ENCODE assay signal across 12 cellular contexts in the genomic region with DNA sequence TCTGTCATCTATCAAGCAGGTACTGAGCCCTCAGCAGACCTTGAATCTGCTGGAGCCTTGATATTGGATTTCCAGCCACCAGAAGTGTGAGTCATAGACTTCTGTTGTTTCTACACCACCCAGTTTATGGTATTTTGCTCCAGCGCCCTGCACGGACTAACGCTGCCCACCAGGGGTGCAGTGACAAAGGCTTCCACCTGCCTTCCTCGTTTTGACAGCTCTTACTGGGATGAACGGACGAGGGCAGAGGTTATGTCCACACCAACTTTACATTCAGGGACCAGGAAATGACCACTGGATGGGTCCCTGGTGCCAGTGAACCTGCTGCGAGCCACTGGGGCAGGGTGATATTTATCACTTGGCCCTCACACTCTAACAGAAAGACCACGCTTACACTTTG.
DNase-seq lines count a peak whose midpoint lies in the region; ATAC-seq and TF ChIP-seq lines count a peak whose summit lies in the region.
"Had no signal": no experiment of that assay in that cellular context is flagged by ENCODE, and none has a peak within 500 bp of the region (broad histone marks: within the 10 kb centered on the region; RNA-seq: fewer than 3 reads in every experiment).

No MANE protein-coding gene starts in this region.

- H3K27ac ChIP-seq in Karpas-422 (ENCODE audit: low read length): no peak overlapping the region
- H3K27ac ChIP-seq: neutrophil had no signal

- peak; percentile 27 for DNase-seq in DMS153 (lab: John Stamatoyannopoulos, UW)
- DNase-seq in DMS153 treated with DMSO at 0.1 percent for 48 hours (lab: John Stamatoyannopoulos, UW; ENCODE audit: unreplicated experiment): no peak
- DNase-seq in Karpas-422: peak; percentile 59
- DNase-seq in SW480 (ENCODE audit: low spot score): peak; percentile 91
- no peak for DNase-seq in nephron progenitor cell
- no peak for DNase-seq in stimulated activated CD4-positive, alpha-beta T cell treated with anti-CD3 and anti-CD28 coated beads, Interleukin-1b, Interleukin-23, amount 100 ng/mL, for 48 hours
- no peak for DNase-seq in stimulated activated CD4-positive, alpha-beta T cell treated with anti-CD3 and anti-CD28 coated beads, Interleukin-15, amount 100 ng/mL, for 24 hours
- DNase-seq: 8988T; activated CD4-positive, alpha-beta T cell treated with anti-CD3 and anti-CD28 coated beads, Interleukin-2, amount 50 U/mL, for 1 hour; amygdala had no signal

- no peaks in the 10 kb centered on the region for H3K4me1 ChIP-seq in Karpas-422 (ENCODE audit: low read length)

- peaks cover 51% of the 10 kb centered on the region for H3K27me3 Mint-ChIP-seq in nephron progenitor cell (ENCODE audit: low read depth, poor library complexity)

- H3K9me3 ChIP-seq in Karpas-422 (ENCODE audit: low read length): no peaks in the 10 kb centered on the region
- H3K9me3 ChIP-seq: neutrophil had no signal

- peak; percentile 31 for TF ChIP-seq CTCF in nephron progenitor cell (IDR thresholded peaks at IDR 0.05)

- H3K9me3 Mint-ChIP-seq in nephron progenitor cell: no peaks in the 10 kb centered on the region

- H3K36me3 ChIP-seq in Karpas-422 (ENCODE audit: insufficient read depth, low read length): no peaks in the 10 kb centered on the region
- H3K36me3 ChIP-seq: neutrophil had no signal

- no peaks in the 10 kb centered on the region for H3K9me2 ChIP-seq in Karpas-422 (replicated peaks; ENCODE audit: insufficient read depth, low read length)

- no peak overlapping the region for H3K4me2 ChIP-seq in Karpas-422 (ENCODE audit: low read depth, low read length, poor library complexity, severe bottlenecking)

- H3K4me3 ChIP-seq in Karpas-422 (ENCODE audit: low read length): no peak overlapping the region

- H3K4me3 Mint-ChIP-seq in nephron progenitor cell: no peak overlapping the region

- no peak overlapping the region for H2AFZ ChIP-seq in Karpas-422 (ENCODE audit: low read length)

- ATAC-seq in GM18873 (IDR thresholded peaks at IDR 0.05; ENCODE audit: low FRiP score, unreplicated experiment): no peak

- H3K79me2 ChIP-seq in Karpas-422 (ENCODE audit: low read length): no peaks in the 10 kb centered on the region

- peaks cover 21% of the 10 kb centered on the region for H3K4me1 Mint-ChIP-seq in nephron progenitor cell

- H3K27me3 ChIP-seq in Karpas-422 (ENCODE audit: low read length): no peaks in the 10 kb centered on the region

- no peak overlapping the region for H3K27ac Mint-ChIP-seq in nephron progenitor cell

- no peaks in the 10 kb centered on the region for H3K36me3 Mint-ChIP-seq in nephron progenitor cell (ENCODE audit: low read depth)

- H3K9ac ChIP-seq in Karpas-422 (ENCODE audit: low read length): no peak overlapping the region

- no peaks in the 10 kb centered on the region for H4K20me1 ChIP-seq in Karpas-422 (ENCODE audit: insufficient read depth, low read depth, low read length)

Comparison
In these comparisons a context has a peak if more than half of its experiments do, and no peak if none do; other contexts are left out.
1. DNase-seq: peak in DMS153 (single experiment), Karpas-422 (single experiment) and SW480 (single experiment); none in DMS153 treated with DMSO at 0.1 percent for 48 hours (single experiment), nephron progenitor cell (single experiment), stimulated activated CD4-positive, alpha-beta T cell treated with anti-CD3 and anti-CD28 coated beads, Interleukin-1b, Interleukin-23, amount 100 ng/mL, for 48 hours (single experiment) and stimulated activated CD4-positive, alpha-beta T cell treated with anti-CD3 and anti-CD28 coated beads, Interleukin-15, amount 100 ng/mL, for 24 hours (single experiment).